Comparison of ENCODE assay signal across 1 cellular context in the genomic region with DNA sequence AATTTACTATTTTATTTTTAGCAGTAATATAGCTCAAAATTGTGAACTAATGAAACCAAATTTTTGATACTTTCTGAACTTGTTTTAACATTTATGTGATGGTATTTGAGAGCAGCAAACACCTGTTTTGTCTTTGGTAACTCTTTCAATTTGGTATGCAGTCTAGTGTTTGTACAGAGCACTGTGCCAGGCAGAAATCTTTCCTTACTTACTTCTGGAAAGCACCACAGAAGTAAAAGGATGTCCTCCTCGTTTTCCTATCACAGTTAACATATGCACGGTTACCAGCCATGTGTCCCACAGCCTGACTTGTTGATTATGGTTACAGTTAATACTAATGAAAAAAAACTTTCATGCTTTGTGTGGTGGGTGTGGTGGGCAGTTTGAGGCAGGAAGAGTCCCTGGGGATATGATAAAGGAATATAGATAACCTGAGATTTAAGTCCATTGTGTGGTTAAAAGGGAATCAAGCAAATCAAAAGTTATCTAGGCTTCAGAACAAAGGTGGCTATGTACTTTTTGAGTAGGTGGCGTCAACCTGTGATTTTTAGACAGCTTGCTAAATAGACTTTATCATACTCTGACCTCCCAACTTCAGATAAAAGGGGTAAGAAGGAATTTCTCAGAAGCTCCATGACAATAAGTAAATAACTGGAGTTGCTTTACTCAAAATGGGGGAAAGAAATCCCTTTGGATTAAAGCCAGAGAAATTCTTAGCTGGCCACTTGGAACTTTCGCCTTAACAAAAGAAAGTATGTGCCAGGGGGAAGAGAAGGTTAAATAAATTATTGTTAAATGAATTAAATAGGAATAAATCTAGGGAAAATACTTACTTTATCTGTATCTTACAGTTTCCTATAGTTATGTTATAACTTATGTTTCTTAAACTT.
TF ChIP-seq lines count a peak whose summit lies in the region.

No MANE protein-coding gene starts in this region.

TF ChIP-seq in endothelial cell of umbilical vein, 7 proteins besides CTCF, POLR2A, EP300 and RAD21 (continued from another document):
- TF ChIP-seq JUN (IDR thresholded peaks at IDR 0.05; ENCODE audit: borderline replicate concordance, insufficient read depth, insufficient read length, low read depth) (no peak), POLR2AphosphoS5 (IDR thresholded peaks at IDR 0.05; ENCODE audit: insufficient read depth, low read depth, low read length) (no peak), EZH2 (IDR thresholded peaks at IDR 0.05; ENCODE audit: borderline replicate concordance, low read depth, low read length, severe bottlenecking) (no peak)
TF ChIP-seq in endothelial cell of umbilical vein: peak in this region for 0.
